In the genomic region with DNA sequence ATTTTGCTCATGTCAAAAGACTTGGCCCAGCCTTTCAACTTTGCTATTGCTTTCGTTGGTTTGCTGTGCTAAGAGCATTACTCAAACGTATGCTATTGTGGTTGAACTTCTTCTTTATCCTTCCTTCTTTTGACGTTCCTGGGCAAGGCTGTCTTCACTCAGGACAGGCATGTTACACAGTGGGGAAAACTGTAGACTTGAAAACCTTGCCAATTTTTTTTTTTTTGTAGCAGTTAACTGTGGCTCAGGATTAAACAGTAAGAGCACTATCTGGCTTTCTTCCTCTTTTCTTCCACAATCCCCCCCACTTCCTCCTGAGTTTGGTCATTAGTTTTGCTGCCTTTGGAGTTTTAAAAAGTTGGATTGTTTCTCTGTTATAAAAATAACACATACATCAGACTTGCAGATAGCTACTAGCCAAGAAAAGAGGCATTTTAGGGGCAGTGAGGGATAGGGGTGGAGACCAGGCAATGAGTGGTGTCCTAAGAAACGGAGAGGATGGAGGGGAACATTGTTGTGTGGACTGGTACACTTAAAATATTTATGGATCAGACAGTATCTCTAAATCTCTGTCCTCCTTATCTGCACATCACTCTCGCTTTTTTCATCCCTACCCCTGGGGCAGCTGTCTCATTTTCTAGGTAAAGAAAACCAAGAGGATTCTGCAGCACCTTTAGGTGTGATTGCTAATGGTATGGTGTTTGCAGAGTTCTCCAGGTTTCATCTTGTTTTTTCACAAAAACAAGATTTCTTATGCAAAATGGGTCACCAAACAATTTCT, we compare ENCODE assay signal across 12 cellular contexts.
DNase-seq lines count a peak whose midpoint lies in the region; ATAC-seq and TF ChIP-seq lines count a peak whose summit lies in the region.
"Had no signal": no experiment of that assay in that cellular context is flagged by ENCODE, and none has a peak within 500 bp of the region (broad histone marks: within the 10 kb centered on the region; RNA-seq: fewer than 3 reads in every experiment).

No MANE protein-coding gene starts in this region.

- H3K4me3 ChIP-seq in GM12865 (ENCODE audit: low read depth, low read length) (no peak overlapping the region), mucosa of descending colon (no peak overlapping the region)

- no peaks in the 10 kb centered on the region for H3K36me3 ChIP-seq in mucosa of descending colon (ENCODE audit: low read depth)

- no peaks in the 10 kb centered on the region for H3K9me3 ChIP-seq in mucosa of descending colon

- ATAC-seq in HG02885 (IDR thresholded peaks at IDR 0.05; ENCODE audit: poor library complexity, unreplicated experiment) (peak; percentile 49), mucosa of descending colon (peak; percentile 16), GM18858 (IDR thresholded peaks at IDR 0.05; ENCODE audit: unreplicated experiment) (no peak), HG02571 (IDR thresholded peaks at IDR 0.05; ENCODE audit: unreplicated experiment) (no peak)

- H3K4me1 ChIP-seq in mucosa of descending colon (ENCODE audit: low read depth): peaks cover 5% of the 10 kb centered on the region

- DNase-seq in GM12865 (ENCODE audit: low read depth) (peak; percentile 68), astrocyte of the hippocampus (ENCODE audit: low read depth, low spot score) (peak; percentile 20), mucosa of descending colon (no peak), occipital lobe (lab: John Stamatoyannopoulos, UW) (no peak), inferior parietal cortex (ENCODE audit: extremely low spot score) (no peak)
- DNase-seq: activated naive CD8-positive, alpha-beta T cell treated with anti-CD3 and anti-CD28 coated beads, Interleukin-2, amount 10 ng/mL, durations not matched to agents 7 days and 5 days; CD4-positive, alpha-beta T cell; NCI-H226; posterior cingulate gyrus had no signal

- no peak for TF ChIP-seq CTCF in GM12865 (IDR thresholded peaks at IDR 0.05; ENCODE audit: insufficient read depth, low read depth, low read length, missing control alignments)
- TF ChIP-seq CTCF in mucosa of descending colon (IDR thresholded peaks at IDR 0.05): no peak

- intact Hi-C loops in mucosa of descending colon (cut with DNase I, micrococcal nuclease): no loop called here

Comparison
In these comparisons a context has a peak if more than half of its experiments do, and no peak if none do; other contexts are left out.
1. DNase-seq: peak in GM12865 (single experiment) and astrocyte of the hippocampus (single experiment); none in mucosa of descending colon (0 of 3), occipital lobe (single experiment) and inferior parietal cortex (single experiment).
2. ATAC-seq: peak in HG02885 (single experiment) and mucosa of descending colon (single experiment); none in GM18858 (single experiment) and HG02571 (single experiment).